Comparison of ENCODE assay signal across 8 cellular contexts in the genomic region with DNA sequence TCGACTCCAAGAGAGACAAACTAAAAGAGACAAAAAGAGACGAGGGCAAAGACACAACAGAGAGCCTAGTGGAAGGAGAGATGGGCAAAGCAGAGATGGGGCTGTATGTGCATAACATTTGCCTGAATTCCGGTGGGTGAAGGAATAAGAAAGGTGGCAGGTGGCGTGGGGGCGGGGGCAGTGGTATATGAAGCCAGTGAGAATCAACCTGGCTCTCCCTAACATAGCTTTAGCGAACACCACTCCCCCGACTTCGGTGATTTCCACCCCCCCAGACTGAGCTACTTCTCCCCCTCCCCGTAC. TPM values are rescaled to one million over a fixed set of nuclear protein-coding genes. Genes with fewer than 3 reads are reported as not detected.
DNase-seq lines count a peak whose midpoint lies in the region; ATAC-seq, FAIRE-seq and TF ChIP-seq lines count a peak whose summit lies in the region.

No MANE protein-coding gene starts in this region.

- H3K4me3 ChIP-seq in SK-N-MC (peak overlapping the region; percentile 89), fibroblast of villous mesenchyme (ENCODE audit: low read depth, low read length) (peak overlapping the region; percentile 78), skeletal muscle tissue (ENCODE audit: low read length in 3 of 3) (peak overlapping the region; percentile 81 to 87 (median 82)), aorta (ENCODE audit: low read length in 2 of 2) (peak overlapping the region in 1 of 2 donors; percentile 47)

- H3K36me3 ChIP-seq in SK-N-MC (ENCODE audit: insufficient read depth, low read length) (no peaks in the 10 kb centered on the region), skeletal muscle tissue (ENCODE audit: control insufficient read depth in 3 of 3, insufficient read depth in 3 of 3, low read length in 3 of 3) (no peaks in the 10 kb centered on the region), aorta (ENCODE audit: control insufficient read depth in 1 of 2, insufficient read depth in 2 of 2, low read length in 1 of 2) (no peaks in the 10 kb centered on the region)

- H3K9me3 ChIP-seq in SK-N-MC (ENCODE audit: low read depth, low read length), result no peaks in the 10 kb centered on the region
- H3K9me3 ChIP-seq in skeletal muscle tissue (ENCODE audit: control insufficient read depth in 3 of 3, low read length in 3 of 3), result no peaks in the 10 kb centered on the region
- H3K9me3 ChIP-seq in aorta (ENCODE audit: control insufficient read depth, low read length), result no peaks in the 10 kb centered on the region

- TF ChIP-seq CTCF in fibroblast of villous mesenchyme (IDR thresholded peaks at IDR 0.05; ENCODE audit: insufficient read depth, low read depth, low read length), result no peak

- ATAC-seq in aorta (ENCODE audit: low FRiP score), result no peak
- no peak for ATAC-seq in HG03135 (IDR thresholded peaks at IDR 0.05; ENCODE audit: unreplicated experiment)

- TF ChIP-seq POLR2A in GM12892 (IDR thresholded peaks at IDR 0.05; ENCODE audit: low read depth, low read length), result no peak

- H3K4me1 ChIP-seq in skeletal muscle tissue (ENCODE audit: control insufficient read depth in 3 of 3, insufficient read depth in 3 of 3, low read length in 3 of 3) (peaks cover 57 to 72% (median 68%) of the 10 kb centered on the region in 3 donors), aorta (ENCODE audit: control insufficient read depth in 1 of 2, insufficient read depth in 2 of 2, low read length in 2 of 2) (no peaks in the 10 kb centered on the region)

- intact Hi-C loops in aorta (cut with DNase I), result loop anchor here in 1 of 2 donors (1.0 kb wide), 1 partner anchor 117 kb away; no protein-coding TSS in a partner anchor

- FAIRE-seq in GM12892 (lab: Jason Lieb, UNC), result peak; percentile 82

- DNase-seq in GM12892 (ENCODE audit: insufficient read length) (no peak), SK-N-MC (ENCODE audit: low read depth, low spot score) (no peak), fibroblast of villous mesenchyme (ENCODE audit: low read depth) (no peak), aorta (no peak), kidney tubule cell (ENCODE audit: low spot score) (no peak), NCI-H524 (lab: John Stamatoyannopoulos, UW) (no peak)

- WGBS in aorta, 2 donors, result 9 to 10% methylated on average over 9 of the region's 9 CpGs

- H3K27me3 ChIP-seq in skeletal muscle tissue (ENCODE audit: control insufficient read depth in 3 of 3, insufficient read depth in 3 of 3, low read length in 3 of 3), result no peaks in the 10 kb centered on the region
- H3K27me3 ChIP-seq in aorta (ENCODE audit: control insufficient read depth in 1 of 2, insufficient read depth in 2 of 2, low read length in 1 of 2), result no peaks in the 10 kb centered on the region

- no peak overlapping the region for H3K9ac ChIP-seq in SK-N-MC (ENCODE audit: insufficient read length)
- H3K9ac ChIP-seq in skeletal muscle tissue (ENCODE audit: low read depth in 1 of 3, low read length in 3 of 3), result peak overlapping the region; percentile 85 to 87 (median 87)

- H3K27ac ChIP-seq in SK-N-MC (no peak overlapping the region), skeletal muscle tissue (ENCODE audit: low read depth, low read length) (peak overlapping the region; percentile 92), aorta (ENCODE audit: low read depth in 1 of 2, low read length in 2 of 2) (no peak overlapping the region)

RNA-seq across cellular contexts. Expression of gene INKA2, which starts 1.1 kb away (rescaled TPM):
- 1.3 TPM for polyA plus RNA-seq in GM12892 (2012; ENCODE audit: missing spikeins)
- total RNA-seq in fibroblast of villous mesenchyme (4.3 and 4.5 TPM in 2 replicates), skeletal muscle tissue (20.4 TPM), aorta (10 to 100 TPM; 11.7 to 14.8 TPM)
- 1 to 10 TPM in 1 of 2 donors, not detected in 1; 1.3 TPM for polyA plus RNA-seq in aorta

RNA-seq across cellular contexts. Expression of gene DDX20, which starts 17.6 kb away (rescaled TPM):
- 10.1 TPM for polyA plus RNA-seq in GM12892 (2012; ENCODE audit: missing spikeins)
- total RNA-seq in fibroblast of villous mesenchyme (17.1 and 30.7 TPM in 2 replicates), skeletal muscle tissue (12.0 TPM), aorta (1 to 10 TPM; 7.9 to 8.8 TPM)
- polyA plus RNA-seq in aorta, result 1 to 10 TPM; 3.9 to 5.9 TPM
